14 cellular contexts compared by ENCODE assay signal in genomic region chr5:4627887-4628286, GRCh38.
DNase-seq lines count a peak whose midpoint lies in the region; ATAC-seq and TF ChIP-seq lines count a peak whose summit lies in the region.
"Had no signal": no experiment of that assay in that cellular context is flagged by ENCODE, and none has a peak within 500 bp of the region (broad histone marks: within the 10 kb centered on the region; RNA-seq: fewer than 3 reads in every experiment).

No MANE protein-coding gene starts in this region.

- ATAC-seq in foreskin keratinocyte: no peak
- ATAC-seq in HG02588 (IDR thresholded peaks at IDR 0.05; ENCODE audit: unreplicated experiment): no peak

- DNase-seq in NCI-H1436 (lab: John Stamatoyannopoulos, UW) (peak; percentile 44), NCI-H1436 treated with DMSO at 0.1 percent for 48 hours (lab: John Stamatoyannopoulos, UW) (no peak), COLO668 (lab: John Stamatoyannopoulos, UW; ENCODE audit: unreplicated experiment) (peak; percentile 38), NCI-H526 treated with DMSO at 0.1 percent for 48 hours (lab: John Stamatoyannopoulos, UW) (peak; percentile 96), foreskin keratinocyte (no peak), ovary (no peak)
- DNase-seq: DMS153, NCI-H1694 treated with DMSO at 0.1 percent for 48 hours had no signal

- peak overlapping the region in 3 of 5 experiments; percentile 1 to 63 (median 9) for H3K4me3 Mint-ChIP-seq in brain
- H3K4me3 Mint-ChIP-seq: IgD-negative memory B cell had no signal

- WGBS in ovary, 3 donors: 67 to 71% (median 69%) methylated on average over 9 of the region's 9 CpGs

- no peaks in the 10 kb centered on the region for H3K9me3 ChIP-seq in ovary

- H3K27me3 Mint-ChIP-seq in brain: peaks cover 5% of the 10 kb centered on the region
- H3K27me3 Mint-ChIP-seq: IgD-negative memory B cell had no signal

- H3K27ac ChIP-seq in foreskin keratinocyte (no peak overlapping the region), ovary (no peak overlapping the region)
- H3K27ac ChIP-seq: 22Rv1, RWPE1 had no signal

- H3K9me3 Mint-ChIP-seq in brain: peaks cover 0 to 12% (median 5%) of the 10 kb centered on the region in 5 experiments

- intact Hi-C loops in ovary (cut with DNase I): no loop called here

- no peaks in the 10 kb centered on the region for H3K36me3 ChIP-seq in ovary
- H3K36me3 ChIP-seq: HAP-1 had no signal

- TF ChIP-seq CTCF in brain (conservative IDR thresholded peaks at IDR 0.05) (no peak), foreskin keratinocyte (conservative IDR thresholded peaks at IDR 0.05) (no peak), ovary (IDR thresholded peaks at IDR 0.05) (no peak)

- H3K27ac Mint-ChIP-seq in brain: no peak overlapping the region
- H3K27ac Mint-ChIP-seq: IgD-negative memory B cell had no signal

- H3K36me3 Mint-ChIP-seq in brain: no peaks in the 10 kb centered on the region
- H3K36me3 Mint-ChIP-seq: IgD-negative memory B cell had no signal

- no peak for TF ChIP-seq POLR2A in ovary (IDR thresholded peaks at IDR 0.05)

- peaks cover 33% of the 10 kb centered on the region for H3K4me1 Mint-ChIP-seq in brain

- H3K27me3 ChIP-seq in foreskin keratinocyte: no peaks in the 10 kb centered on the region
- H3K27me3 ChIP-seq in ovary: no peaks in the 10 kb centered on the region

- no peak for TF ChIP-seq EP300 in ovary (IDR thresholded peaks at IDR 0.05)

- H3K4me3 ChIP-seq in ovary: no peak overlapping the region
- H3K4me3 ChIP-seq: HAP-1 had no signal

- H3K4me1 ChIP-seq in foreskin keratinocyte (no peaks in the 10 kb centered on the region), ovary (ENCODE audit: insufficient read depth) (no peaks in the 10 kb centered on the region)
- H3K4me1 ChIP-seq: HAP-1 had no signal

Comparison
In these comparisons a context has a peak if more than half of its experiments do, and no peak if none do; other contexts are left out.
1. DNase-seq: peak in NCI-H1436 (single experiment), COLO668 (single experiment) and NCI-H526 treated with DMSO at 0.1 percent for 48 hours (single experiment); none in NCI-H1436 treated with DMSO at 0.1 percent for 48 hours (single experiment), foreskin keratinocyte (0 of 2) and ovary (0 of 5).